Comparison of ENCODE assay signal across 8 cellular contexts in the genomic region with DNA sequence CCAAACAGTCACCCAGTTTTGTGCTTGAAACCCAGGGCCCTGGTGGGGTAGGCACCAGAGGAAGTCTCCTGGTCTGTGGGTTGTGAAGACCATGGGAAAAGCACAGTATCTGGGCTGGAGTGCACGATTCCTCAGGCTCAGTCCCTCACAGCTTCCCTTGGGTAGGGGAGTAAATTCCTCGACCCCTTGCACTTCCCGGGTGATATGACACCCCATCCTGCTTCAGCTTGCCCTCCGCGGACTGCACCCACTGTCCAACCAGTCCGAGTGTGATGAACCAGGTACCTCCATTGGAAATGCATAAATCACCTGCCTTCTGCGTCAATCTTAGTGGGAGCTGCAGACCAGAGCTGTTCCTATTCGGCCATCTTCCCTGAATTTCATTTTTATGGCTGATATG.
"Had no signal": no experiment of that assay in that cellular context is flagged by ENCODE, and none has a peak within 500 bp of the region (broad histone marks: within the 10 kb centered on the region; RNA-seq: fewer than 3 reads in every experiment).

No MANE protein-coding gene starts in this region.

- H3K4me3 Mint-ChIP-seq: HFFc6 had no signal

- H3K4me3 ChIP-seq: GM23248, HAP-1, K562 had no signal

- ATAC-seq: HCT116, K562 had no signal

- H3K9me3 ChIP-seq: HAP-1 had no signal

- H3K9ac ChIP-seq: GM23248 had no signal

- H2AFZ ChIP-seq: GM23248 had no signal

- DNase-seq: GM23248, HFFc6, IMR-90, KG1 had no signal

- H3K36me3 ChIP-seq: HAP-1 had no signal

- H3K27ac ChIP-seq: GM23248, HL-60 had no signal

- H3K27ac Mint-ChIP-seq: HFFc6 had no signal

- H3K4me1 ChIP-seq: HAP-1 had no signal
